Comparison of ENCODE assay signal across 13 cellular contexts in the genomic region with DNA sequence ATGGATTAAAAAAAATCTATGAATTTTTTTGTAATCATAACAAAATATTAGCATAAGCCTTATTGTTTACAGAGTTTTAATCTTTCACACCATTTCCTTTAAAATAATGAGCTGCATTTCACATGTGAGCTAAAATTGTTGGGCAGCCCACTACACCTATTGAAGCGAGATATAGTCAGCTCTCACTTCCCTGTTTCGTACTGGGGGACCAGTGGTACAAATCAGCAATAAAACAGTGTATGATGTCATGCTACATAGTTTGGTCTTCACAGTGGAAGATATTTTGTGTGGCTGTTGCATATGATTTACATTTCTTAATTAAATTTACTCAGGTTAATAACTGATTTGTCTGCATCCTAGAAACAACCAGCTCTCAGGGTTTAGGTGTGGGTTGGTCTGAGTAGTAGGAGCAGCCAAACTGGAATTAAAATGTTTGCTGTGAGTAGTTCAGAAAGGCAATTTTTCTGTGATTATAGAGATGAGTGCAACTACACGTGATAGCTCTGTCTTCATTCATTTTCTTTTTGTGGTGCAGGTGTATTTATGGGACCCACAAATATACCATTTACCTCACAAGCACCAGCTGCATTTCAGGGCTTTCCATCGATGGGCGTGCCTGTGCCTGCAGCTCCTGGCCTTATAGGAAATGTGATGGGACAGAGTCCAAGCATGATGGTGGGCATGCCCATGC.
A peak's percentile ranks its signal among the peaks of the same experiment; 100 is the strongest.
DNase-seq lines count a peak whose midpoint lies in the region; ATAC-seq and TF ChIP-seq lines count a peak whose summit lies in the region.
"Had no signal": no experiment of that assay in that cellular context is flagged by ENCODE, and none has a peak within 500 bp of the region (broad histone marks: within the 10 kb centered on the region; RNA-seq: fewer than 3 reads in every experiment).

No MANE protein-coding gene starts in this region.

- no peak overlapping the region for H3K27ac ChIP-seq in smooth muscle cell (ENCODE audit: low read depth)

- H3K4me2 ChIP-seq in smooth muscle cell: no peak overlapping the region

- H3K9me3 ChIP-seq in smooth muscle cell (replicated peaks; ENCODE audit: low read depth): no peaks in the 10 kb centered on the region

- TF ChIP-seq CTCF in GM12865 (IDR thresholded peaks at IDR 0.05; ENCODE audit: insufficient read depth, low read depth, low read length, missing control alignments) (no peak), omental fat pad (IDR thresholded peaks at IDR 0.05) (no peak), smooth muscle cell (IDR thresholded peaks at IDR 0.05; ENCODE audit: borderline replicate concordance, insufficient read depth, poor library complexity, severe bottlenecking) (no peak)

- ATAC-seq in GM19372 (IDR thresholded peaks at IDR 0.05; ENCODE audit: low read depth, unreplicated experiment) (peak; percentile 100), HG02840 (IDR thresholded peaks at IDR 0.05; ENCODE audit: low FRiP score, unreplicated experiment) (peak; percentile 99), HG03521 (IDR thresholded peaks at IDR 0.05; ENCODE audit: unreplicated experiment) (peak; percentile 100), omental fat pad (ENCODE audit: low FRiP score) (no peak)
- ATAC-seq: HepG2 had no signal

- intact Hi-C loops in posterior cingulate gyrus (cut with DNase I): no loop called here

- no peak overlapping the region for H3K4me3 ChIP-seq in GM12865 (ENCODE audit: low read depth, low read length)
- no peak overlapping the region for H3K4me3 ChIP-seq in smooth muscle cell

- H3F3A ChIP-seq in smooth muscle cell (ENCODE audit: low read depth): no peaks in the 10 kb centered on the region

- no peaks in the 10 kb centered on the region for H3K79me2 ChIP-seq in smooth muscle cell (ENCODE audit: low read depth)

- peaks cover 4% of the 10 kb centered on the region for H3K36me3 ChIP-seq in smooth muscle cell (ENCODE audit: low read depth)

- DNase-seq in GM12865 (ENCODE audit: low read depth): peak; percentile 66
- DNase-seq in omental fat pad (ENCODE audit: low spot score): no peak
- DNase-seq in AG20443 (ENCODE audit: low spot score): no peak
- no peak for DNase-seq in posterior cingulate gyrus
- DNase-seq in smooth muscle cell (lab: John Stamatoyannopoulos, UW; ENCODE audit: unreplicated experiment): no peak
- DNase-seq: erythroblast, kidney glomerular epithelial cell, NCI-H2227 treated with DMSO at 0.1 percent for 48 hours, occipital lobe had no signal

- no peaks in the 10 kb centered on the region for H3K27me3 ChIP-seq in smooth muscle cell (ENCODE audit: low read depth)

- no peak overlapping the region for H2AFZ ChIP-seq in smooth muscle cell (ENCODE audit: low read depth)

- 97% methylated on average over 5 of the region's 5 CpGs for WGBS in smooth muscle cell (ENCODE audit: low lambda C conversion rate)

- no peaks in the 10 kb centered on the region for H3K4me1 ChIP-seq in smooth muscle cell (ENCODE audit: low read depth)

- no peaks in the 10 kb centered on the region for H4K20me1 ChIP-seq in smooth muscle cell (ENCODE audit: low read depth)

- H3K9ac ChIP-seq in smooth muscle cell (ENCODE audit: low read depth): no peak overlapping the region
